14 cellular contexts compared by ENCODE assay signal in the genomic region with DNA sequence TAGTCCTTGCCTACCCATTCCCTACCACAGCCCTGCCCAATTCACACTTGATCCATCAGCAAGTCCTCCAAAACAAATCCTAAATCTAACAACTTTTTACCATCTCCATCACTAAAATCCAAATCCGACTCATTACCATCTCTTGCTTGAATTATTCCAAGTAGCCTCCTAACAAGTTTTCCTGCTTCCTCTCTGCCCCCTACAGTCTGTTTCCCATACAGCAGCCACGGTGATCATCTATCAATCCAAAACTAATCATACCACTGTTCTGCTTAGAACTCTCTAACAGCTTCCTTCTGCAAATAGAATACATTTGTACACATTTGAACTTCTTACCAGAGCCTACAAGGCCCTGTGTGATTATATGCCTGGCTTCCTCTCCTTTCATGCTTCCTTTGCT.
DNase-seq lines count a peak whose midpoint lies in the region; ATAC-seq, FAIRE-seq and TF ChIP-seq lines count a peak whose summit lies in the region.
"Had no signal": no experiment of that assay in that cellular context is flagged by ENCODE, and none has a peak within 500 bp of the region (broad histone marks: within the 10 kb centered on the region; RNA-seq: fewer than 3 reads in every experiment).

No MANE protein-coding gene starts in this region.

- no peak overlapping the region for H2BK120ac ChIP-seq in H1 (replicated peaks; ENCODE audit: low read depth, low read length)

- no peak overlapping the region for H3K23ac ChIP-seq in H1 (ENCODE audit: insufficient read length)

- H3K18ac ChIP-seq in H1 (ENCODE audit: extremely low read depth, low read length): no peak overlapping the region

- H2AFZ ChIP-seq in MM.1S (ENCODE audit: low read length) (no peak overlapping the region), H1 (ENCODE audit: low read length) (no peak overlapping the region)

- H2BK15ac ChIP-seq in H1 (ENCODE audit: low read length): no peak overlapping the region

- H3K23me2 ChIP-seq in H1 (ENCODE audit: low read depth, low read length): no peaks in the 10 kb centered on the region

- peak; percentile 99 for FAIRE-seq in H1 (lab: Jason Lieb, UNC)

- TF ChIP-seq CTCF in MM.1S (IDR thresholded peaks at IDR 0.05; ENCODE audit: low read length) (peak; percentile 33), H1 (IDR thresholded peaks at IDR 0.05; ENCODE audit: control extremely low read depth in 1 of 3, insufficient read depth in 1 of 3, low read depth in 1 of 3, low read length in 3 of 3) (peak in 2 of 3 experiments; percentile 47 to 57; a peak in 3 of 4 replicates)

- H3K9ac ChIP-seq in MM.1S (ENCODE audit: low read length): no peak overlapping the region
- H3K9ac ChIP-seq in H1 (replicated peaks in 1 of 4; ENCODE audit: extremely low read depth in 1 of 4, low read depth in 3 of 4, low read length in 3 of 4): no peak overlapping the region

- TF ChIP-seq RAD21 in H1 (IDR thresholded peaks at IDR 0.05 in 1 of 2, conservative IDR thresholded peaks at IDR 0.05 in 1 of 2; ENCODE audit: low read depth in 2 of 2, low read length in 2 of 2): peak; percentile 67 to 75

- no peak for ATAC-seq in HG02852 (IDR thresholded peaks at IDR 0.05; ENCODE audit: unreplicated experiment)
- no peak for ATAC-seq in activated T-cell treated with anti-CD3 and anti-CD28 coated beads, Interleukin-2, amount 50 U/mL, for 4 hours

- H4K20me1 ChIP-seq in MM.1S (ENCODE audit: insufficient read depth, low read length): no peaks in the 10 kb centered on the region
- H4K20me1 ChIP-seq in H1 (replicated peaks in 1 of 2; ENCODE audit: control insufficient read depth in 1 of 2, insufficient read depth in 2 of 2, low read length in 2 of 2): no peaks in the 10 kb centered on the region

- no peak overlapping the region for H3K4me2 ChIP-seq in MM.1S (ENCODE audit: low read depth, low read length)
- no peak overlapping the region for H3K4me2 ChIP-seq in H1 (ENCODE audit: insufficient read depth in 1 of 2, low read depth in 2 of 2, low read length in 2 of 2)

- H3K4me1 Mint-ChIP-seq in activated T-cell treated with anti-CD3 and anti-CD28 coated beads, Interleukin-2, amount 50 U/mL, for 4 hours (ENCODE audit: low read depth): no peaks in the 10 kb centered on the region
- H3K4me1 Mint-ChIP-seq: IgD-negative memory B cell had no signal

- H3K36me3 ChIP-seq in MM.1S (replicated peaks; ENCODE audit: insufficient read depth, low read length): no peaks in the 10 kb centered on the region
- no peaks in the 10 kb centered on the region for H3K36me3 ChIP-seq in H1 (ENCODE audit: control insufficient read depth in 2 of 4, insufficient read depth in 4 of 4, low read length in 3 of 4)

- no peaks in the 10 kb centered on the region for H3K79me1 ChIP-seq in H1 (ENCODE audit: low read depth, low read length)

- CTCF ChIA-PET in H1 (lab: Charles Lee; ENCODE audit: partially characterized antibody): interaction anchor here (0.6 to 1.7 kb wide), 20 partner anchors 10 to 1081 kb away, joined by 3 to 8 read pairs (median 4); no protein-coding TSS in a partner anchor

- H2AK5ac ChIP-seq in H1 (ENCODE audit: low read depth, low read length): no peak overlapping the region

- H3K4me3 ChIP-seq in MM.1S (ENCODE audit: low read length): no peak overlapping the region
- H3K4me3 ChIP-seq in H1 (ENCODE audit: extremely low read depth in 1 of 4, insufficient read depth in 2 of 4, low read depth in 3 of 4, low read length in 4 of 4): no peak overlapping the region

- no peak overlapping the region for H4K91ac ChIP-seq in H1 (replicated peaks; ENCODE audit: insufficient read length, low read length)

- H3K4me1 ChIP-seq in MM.1S (ENCODE audit: low read length) (no peaks in the 10 kb centered on the region), H1 (replicated peaks in 1 of 4; ENCODE audit: control insufficient read depth in 3 of 4, insufficient read depth in 4 of 4, low read length in 3 of 4) (no peaks in the 10 kb centered on the region; a peak in 1 of 7 replicates)

- no peaks in the 10 kb centered on the region for H3K36me3 Mint-ChIP-seq in activated T-cell treated with anti-CD3 and anti-CD28 coated beads, Interleukin-2, amount 50 U/mL, for 4 hours (ENCODE audit: insufficient read depth)
- H3K36me3 Mint-ChIP-seq: activated CD4-positive, alpha-beta memory T cell treated with anti-CD3 and anti-CD28 coated beads for 36 hours; IgD-negative memory B cell had no signal

- DNase-seq in G401 (ENCODE audit: low spot score) (peak; percentile 1), MM.1S (no peak), H1 (ENCODE audit: low read depth in 1 of 2, low spot score in 2 of 2) (peak in 1 of 2 experiments; percentile 48), midbrain (lab: John Stamatoyannopoulos, UW) (peak; percentile 7), NCI-H1417 (lab: John Stamatoyannopoulos, UW) (no peak)
- DNase-seq in activated T-cell treated with anti-CD3 and anti-CD28 coated beads, Interleukin-2, amount 50 U/mL, for 48 hours: no peak
- DNase-seq in activated T-cell treated with anti-CD3 and anti-CD28 coated beads, Interleukin-2, amount 50 U/mL, for 4 hours: no peak
- DNase-seq: activated CD4-positive, alpha-beta memory T cell treated with anti-CD3 and anti-CD28 coated beads for 36 hours; activated naive CD4-positive, alpha-beta T cell treated with anti-CD3 and anti-CD28 coated beads, Interleukin-2, amount 50 U/mL, for 16 hours; COR-L47; NCI-H510A treated with DMSO at 0.1 percent for 48 hours; stimulated activated CD4-positive, alpha-beta T cell treated with anti-CD3 and anti-CD28 coated beads, Interleukin-2, amount 100 ng/mL, for 48 hours had no signal

- H2BK5ac ChIP-seq in H1 (ENCODE audit: low read depth, low read length): no peak overlapping the region

- H3K4ac ChIP-seq in H1 (replicated peaks; ENCODE audit: insufficient read length, low read depth, low read length): no peak overlapping the region

- H3K14ac ChIP-seq in H1 (ENCODE audit: insufficient read length): no peak overlapping the region

- no peaks in the 10 kb centered on the region for H3K27me3 Mint-ChIP-seq in activated T-cell treated with anti-CD3 and anti-CD28 coated beads, Interleukin-2, amount 50 U/mL, for 4 hours (ENCODE audit: low read depth)
- H3K27me3 Mint-ChIP-seq: activated CD4-positive, alpha-beta memory T cell treated with anti-CD3 and anti-CD28 coated beads for 36 hours had no signal

- no peak overlapping the region for H3K4me3 Mint-ChIP-seq in activated T-cell treated with anti-CD3 and anti-CD28 coated beads, Interleukin-2, amount 50 U/mL, for 4 hours
- H3K4me3 Mint-ChIP-seq: activated CD4-positive, alpha-beta memory T cell treated with anti-CD3 and anti-CD28 coated beads for 36 hours; IgD-negative memory B cell had no signal

- H3K9me3 Mint-ChIP-seq in activated T-cell treated with anti-CD3 and anti-CD28 coated beads, Interleukin-2, amount 50 U/mL, for 4 hours: no peaks in the 10 kb centered on the region
- H3K9me3 Mint-ChIP-seq: activated CD4-positive, alpha-beta memory T cell treated with anti-CD3 and anti-CD28 coated beads for 36 hours; IgD-negative memory B cell had no signal

- no peak overlapping the region for H4K8ac ChIP-seq in H1 (ENCODE audit: extremely low read depth, insufficient read depth, low read length)

- POLR2A ChIA-PET in H1 (lab: Charles Lee; ENCODE audit: partially characterized antibody): no interaction called here

- H2BK12ac ChIP-seq in H1 (ENCODE audit: low read depth, low read length): no peak overlapping the region

- no peak for TF ChIP-seq EP300 in H1 (IDR thresholded peaks at IDR 0.05; ENCODE audit: borderline replicate concordance in 1 of 2, low read depth in 2 of 2, low read length in 2 of 2)

- H3K27me3 ChIP-seq in MM.1S (replicated peaks; ENCODE audit: insufficient read depth, low read length) (no peaks in the 10 kb centered on the region), H1 (replicated peaks in 1 of 4; ENCODE audit: control insufficient read depth in 3 of 4, extremely low read depth in 1 of 4, insufficient read depth in 3 of 4, low read length in 3 of 4) (no peaks in the 10 kb centered on the region)

- WGBS in H1 (ENCODE audit: extremely low coverage in 1 of 2, insufficient coverage in 1 of 2, insufficient read length in 1 of 2, insufficient replicate concordance in 2 of 2, low coverage in 1 of 2, low lambda C conversion rate in 2 of 2, missing lambda C conversion rate in 1 of 2), 2 experiments: 25 to 100% methylated on average over 1 of the region's 2 CpGs

- no peak overlapping the region for H3K27ac ChIP-seq in MM.1S (ENCODE audit: low read length)
- no peak overlapping the region for H3K27ac ChIP-seq in H1 (ENCODE audit: low read depth, low read length)

- no peak overlapping the region for H3K56ac ChIP-seq in H1 (replicated peaks; ENCODE audit: insufficient read length, low read depth, low read length)

- no peak overlapping the region for H4K5ac ChIP-seq in H1 (ENCODE audit: insufficient read length, low read depth, low read length)

- TF ChIP-seq POLR2A in H1 (IDR thresholded peaks at IDR 0.05; ENCODE audit: control extremely low read depth in 1 of 2, low read depth in 2 of 2, low read length in 2 of 2): no peak

- no peaks in the 10 kb centered on the region for H3F3A ChIP-seq in MM.1S (ENCODE audit: insufficient read depth, low read length)

- no peaks in the 10 kb centered on the region for H3K9me2 ChIP-seq in MM.1S (replicated peaks; ENCODE audit: insufficient read depth, low read length)

- H3K79me2 ChIP-seq in MM.1S (ENCODE audit: low read length) (no peaks in the 10 kb centered on the region), H1 (ENCODE audit: control insufficient read depth in 1 of 2, insufficient read depth in 2 of 2, low read length in 2 of 2) (no peaks in the 10 kb centered on the region)

- no peak overlapping the region for H2BK20ac ChIP-seq in H1 (ENCODE audit: low read length)

- in situ Hi-C loops in G401 (cut with HindIII; ENCODE audit: low sequenced_read_pairs): no loop called here

- no peaks in the 10 kb centered on the region for H3K9me3 ChIP-seq in MM.1S (replicated peaks; ENCODE audit: insufficient read depth, low read length)
- no peaks in the 10 kb centered on the region for H3K9me3 ChIP-seq in H1 (ENCODE audit: insufficient read depth in 2 of 2, low read depth in 1 of 2, low read length in 1 of 2)

TF ChIP-seq in H1, 55 proteins besides CTCF, POLR2A, EP300 and RAD21 (continues in another document):
- TF ChIP-seq EGR1 (IDR thresholded peaks at IDR 0.05; ENCODE audit: borderline replicate concordance, low read depth, low read length) (no peak), KDM1A (IDR thresholded peaks at IDR 0.05; ENCODE audit: borderline replicate concordance, low read length) (no peak), RBBP5 (IDR thresholded peaks at IDR 0.05; ENCODE audit: borderline replicate concordance, low read depth, low read length) (no peak), SIN3A (conservative IDR thresholded peaks at IDR 0.05 in 1 of 2, IDR thresholded peaks at IDR 0.05 in 1 of 2; ENCODE audit: low read depth in 1 of 2, low read length in 2 of 2) (no peak)
- TF ChIP-seq, protein P1, sequence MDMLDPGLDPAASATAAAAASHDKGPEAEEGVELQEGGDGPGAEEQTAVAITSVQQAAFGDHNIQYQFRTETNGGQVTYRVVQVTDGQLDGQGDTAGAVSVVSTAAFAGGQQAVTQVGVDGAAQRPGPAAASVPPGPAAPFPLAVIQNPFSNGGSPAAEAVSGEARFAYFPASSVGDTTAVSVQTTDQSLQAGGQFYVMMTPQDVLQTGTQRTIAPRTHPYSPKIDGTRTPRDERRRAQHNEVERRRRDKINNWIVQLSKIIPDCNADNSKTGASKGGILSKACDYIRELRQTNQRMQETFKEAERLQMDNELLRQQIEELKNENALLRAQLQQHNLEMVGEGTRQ (IDR thresholded peaks at IDR 0.05; ENCODE audit: low read length): no peak

Comparison
In these comparisons a context has a peak if more than half of its experiments do, and no peak if none do; other contexts are left out.
1. DNase-seq: peak in G401 (single experiment) and midbrain (single experiment); none in MM.1S (single experiment), activated T-cell treated with anti-CD3 and anti-CD28 coated beads, Interleukin-2, amount 50 U/mL, for 48 hours (0 of 2), activated T-cell treated with anti-CD3 and anti-CD28 coated beads, Interleukin-2, amount 50 U/mL, for 4 hours (single experiment) and NCI-H1417 (0 of 3).